In genomic region chr14:73594491-73594890, GRCh38 we compare ENCODE assay signal across 34 cellular contexts. TPM values are rescaled to one million over a fixed set of nuclear protein-coding genes. Genes with fewer than 3 reads are reported as not detected.
"Had no signal": no experiment of that assay in that cellular context is flagged by ENCODE, and none has a peak within 500 bp of the region (broad histone marks: within the 10 kb centered on the region; RNA-seq: fewer than 3 reads in every experiment).

No MANE protein-coding gene starts in this region.

- H3K36me3 ChIP-seq: ovary, spleen, suprapubic skin, tibial artery, transverse colon, upper lobe of right lung, uterus had no signal

- H3K9me3 ChIP-seq: ovary, psoas muscle, right lobe of liver, spleen, suprapubic skin, testis, tibial artery, transverse colon, upper lobe of right lung, uterus had no signal

- H3K4me1 Mint-ChIP-seq: nephron had no signal

- H3K79me2 ChIP-seq: parathyroid adenoma had no signal

- DNase-seq: naive thymus-derived CD4-positive, alpha-beta T cell; natural killer cell; occipital lobe; ovary; psoas muscle; right cardiac atrium; spleen; stimulated activated CD4-positive, alpha-beta T cell treated with anti-CD3 and anti-CD28 coated beads, Interleukin-12 subunit alpha, Interleukin-12 subunit beta, amount 100 ng/mL, for 4 hours; stimulated activated CD4-positive, alpha-beta T cell treated with anti-CD3 and anti-CD28 coated beads, Interleukin-1b, Interleukin-23, amount 100 ng/mL, for 48 hours; stimulated activated CD4-positive, alpha-beta T cell treated with anti-CD3 and anti-CD28 coated beads, Interleukin-4, amount 100 ng/mL, for 1 hour; stimulated activated CD4-positive, alpha-beta T cell treated with anti-CD3 and anti-CD28 coated beads, Interleukin-4, amount 100 ng/mL, for 4 hours; stimulated activated CD8-positive, alpha-beta memory T cell treated with anti-CD3 and anti-CD28 coated beads, Interleukin-4, amount 100 ng/mL, for 48 hours; stimulated activated naive CD4-positive, alpha-beta T cell; stimulated activated naive CD8-positive, alpha-beta T cell treated with anti-CD3 and anti-CD28 coated beads, Interleukin-15, amount 100 ng/mL, for 72 hours; stimulated activated naive CD8-positive, alpha-beta T cell treated with anti-CD3 and anti-CD28 coated beads, Interleukin-15, Interleukin-2, amounts not matched to agents 100 U/mL and 50 U/mL, for 24 hours; substantia nigra; testis; tibial artery; transverse colon; upper lobe of right lung; uterus had no signal

- H3K4me1 ChIP-seq: parathyroid adenoma, psoas muscle, suprapubic skin, testis, uterus had no signal

- ATAC-seq: naive thymus-derived CD4-positive, alpha-beta T cell; natural killer cell; psoas muscle; right cardiac atrium; right lobe of liver; stimulated activated memory B cell treated with anti-CD40 and anti-IgM and Interleukin-4, amounts not matched to agents 10 μg/mL and 1 μg/mL and 100 μg/mL, for 72 hours; stimulated activated naive CD8-positive, alpha-beta T cell treated with anti-CD3 and anti-CD28 coated beads, Interleukin-15, amount 100 ng/mL, for 72 hours; stimulated activated naive CD8-positive, alpha-beta T cell treated with anti-CD3 and anti-CD28 coated beads, Interleukin-15, Interleukin-2, amounts not matched to agents 100 U/mL and 50 U/mL, for 24 hours; upper lobe of right lung had no signal

- H3K4me3 ChIP-seq: ovary, psoas muscle, right lobe of liver, skin epidermis, smooth muscle cell, spleen, suprapubic skin, testis, tibial artery, transverse colon, upper lobe of right lung, uterus had no signal

- H3K27ac ChIP-seq: ovary, parathyroid adenoma, psoas muscle, right lobe of liver, skin epidermis, spleen, suprapubic skin, testis, tibial artery, transverse colon, upper lobe of right lung, uterus had no signal

- H3K27ac Mint-ChIP-seq: progenitor cell of endocrine pancreas; stimulated activated memory B cell treated with anti-CD40 and anti-IgM and Interleukin-4, amounts not matched to agents 10 μg/mL and 1 μg/mL and 100 μg/mL, for 72 hours; stimulated activated naive CD8-positive, alpha-beta T cell treated with anti-CD3 and anti-CD28 coated beads, Interleukin-15, amount 100 ng/mL, for 72 hours; type B pancreatic cell had no signal

- H3K4me2 ChIP-seq: smooth muscle cell had no signal

- H3K27me3 Mint-ChIP-seq: stimulated activated memory B cell treated with anti-CD40 and anti-IgM and Interleukin-4, amounts not matched to agents 10 μg/mL and 1 μg/mL and 100 μg/mL, for 72 hours; stimulated activated naive CD8-positive, alpha-beta T cell treated with anti-CD3 and anti-CD28 coated beads, Interleukin-15, amount 100 ng/mL, for 72 hours had no signal

- H3K27me3 ChIP-seq: ovary, right lobe of liver, suprapubic skin, testis, tibial artery, transverse colon, upper lobe of right lung, uterus had no signal

- H3K4me3 Mint-ChIP-seq: stimulated activated memory B cell treated with anti-CD40 and anti-IgM and Interleukin-4, amounts not matched to agents 10 μg/mL and 1 μg/mL and 100 μg/mL, for 72 hours; stimulated activated naive CD8-positive, alpha-beta T cell treated with anti-CD3 and anti-CD28 coated beads, Interleukin-15, amount 100 ng/mL, for 72 hours had no signal

- H3K9me3 Mint-ChIP-seq: naive thymus-derived CD4-positive, alpha-beta T cell; natural killer cell; nephron; stimulated activated memory B cell treated with anti-CD40 and anti-IgM and Interleukin-4, amounts not matched to agents 10 μg/mL and 1 μg/mL and 100 μg/mL, for 72 hours; stimulated activated naive CD8-positive, alpha-beta T cell treated with anti-CD3 and anti-CD28 coated beads, Interleukin-15, amount 100 ng/mL, for 72 hours; type B pancreatic cell had no signal

- H3K9ac ChIP-seq: parathyroid adenoma had no signal

- H3K36me3 Mint-ChIP-seq: stimulated activated memory B cell treated with anti-CD40 and anti-IgM and Interleukin-4, amounts not matched to agents 10 μg/mL and 1 μg/mL and 100 μg/mL, for 72 hours; type B pancreatic cell had no signal

- H2AFZ ChIP-seq: parathyroid adenoma had no signal

RNA-seq across cellular contexts. Expression of gene ACOT6, which starts 17.8 kb away (rescaled TPM):
- total RNA-seq: natural killer cell, occipital lobe, osteoblast, ovary, progenitor cell of endocrine pancreas, psoas muscle, renal cortical epithelial cell, right cardiac atrium, smooth muscle cell, spleen, transverse colon, upper lobe of right lung, urinary bladder, uterus had no signal
- polyA plus RNA-seq: naive thymus-derived CD4-positive, alpha-beta T cell; neural cell; psoas muscle; right cardiac atrium; smooth muscle cell; spleen; urinary bladder had no signal

RNA-seq across cellular contexts. Expression of gene HEATR4, which starts 35.7 kb away (rescaled TPM):
- total RNA-seq: smooth muscle cell had no signal
- polyA plus RNA-seq: neural cell had no signal
